22 cellular contexts compared by ENCODE assay signal in the genomic region with DNA sequence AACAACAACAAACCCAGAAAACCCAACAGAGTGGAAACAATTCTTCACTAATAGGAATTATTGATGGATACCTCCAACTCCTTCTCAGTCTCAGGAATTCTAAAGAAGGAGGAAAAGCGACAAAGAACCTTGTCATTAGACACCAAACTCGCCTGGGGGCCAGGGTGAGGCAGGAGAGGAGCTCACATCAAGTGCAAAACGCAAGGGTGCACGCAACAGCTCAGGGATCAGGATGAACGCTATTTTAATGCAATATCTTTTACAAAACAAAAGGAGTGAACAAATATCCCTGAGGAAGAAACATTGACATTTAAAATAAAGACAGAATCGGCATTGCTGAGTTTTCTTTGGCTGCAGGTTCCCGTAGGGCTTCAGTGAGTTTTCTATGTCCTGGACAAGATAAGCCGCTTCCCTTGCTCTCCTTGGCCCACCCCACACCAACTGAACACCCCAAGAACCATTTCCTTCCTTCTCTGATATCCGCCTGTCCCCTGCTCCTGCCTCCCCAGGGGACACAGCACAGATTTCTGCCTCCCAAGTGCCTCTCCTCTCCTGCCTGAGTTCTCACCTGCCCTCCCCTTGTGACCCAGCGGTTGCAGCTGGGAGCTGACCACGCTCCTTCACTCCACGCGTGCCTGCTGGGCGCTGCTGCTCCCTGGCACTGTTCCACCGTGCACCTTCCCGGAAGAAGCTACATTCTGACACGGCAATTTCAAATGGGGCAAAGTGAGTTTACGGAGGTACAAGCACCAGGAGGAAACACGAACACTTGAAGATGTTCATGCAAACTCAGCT.
DNase-seq lines count a peak whose midpoint lies in the region; ATAC-seq, FAIRE-seq and TF ChIP-seq lines count a peak whose summit lies in the region.
"Had no signal": no experiment of that assay in that cellular context is flagged by ENCODE, and none has a peak within 500 bp of the region (broad histone marks: within the 10 kb centered on the region; RNA-seq: fewer than 3 reads in every experiment).

No MANE protein-coding gene starts in this region.

- FAIRE-seq in H1 (lab: Jason Lieb, UNC), result no peak
- FAIRE-seq: RCC 7860 had no signal

- H3K27ac ChIP-seq in H1 (ENCODE audit: low read depth, low read length), result no peak overlapping the region
- H3K27ac ChIP-seq: KMS-11, transverse colon, WERI-Rb-1 had no signal

- H3K4me2 ChIP-seq in H1 (ENCODE audit: insufficient read depth in 1 of 2, low read depth in 2 of 2, low read length in 2 of 2), result no peak overlapping the region
- H3K4me2 ChIP-seq: KMS-11 had no signal

- H3K4ac ChIP-seq in H1 (replicated peaks; ENCODE audit: insufficient read length, low read depth, low read length), result no peak overlapping the region

- TF ChIP-seq EP300 in H1 (IDR thresholded peaks at IDR 0.05; ENCODE audit: borderline replicate concordance in 1 of 2, low read depth in 2 of 2, low read length in 2 of 2), result no peak

- H3K4me3 ChIP-seq in HAP-1, result no peak overlapping the region
- no peak overlapping the region for H3K4me3 ChIP-seq in H1 (ENCODE audit: extremely low read depth in 1 of 4, insufficient read depth in 2 of 4, low read depth in 3 of 4, low read length in 4 of 4)
- H3K4me3 ChIP-seq: mucosa of descending colon, skin epidermis, transverse colon had no signal

- H2AFZ ChIP-seq in H1 (ENCODE audit: low read length), result no peak overlapping the region

- H4K91ac ChIP-seq in H1 (replicated peaks; ENCODE audit: insufficient read length, low read length), result peak overlapping the region; percentile 56

- TF ChIP-seq RAD21 in H1 (IDR thresholded peaks at IDR 0.05 in 1 of 2, conservative IDR thresholded peaks at IDR 0.05 in 1 of 2; ENCODE audit: low read depth in 2 of 2, low read length in 2 of 2), result no peak

- TF ChIP-seq CTCF in H1 (IDR thresholded peaks at IDR 0.05; ENCODE audit: control extremely low read depth in 1 of 3, insufficient read depth in 1 of 3, low read depth in 1 of 3, low read length in 3 of 3), result no peak
- no peak for TF ChIP-seq CTCF in osteocyte (IDR thresholded peaks at IDR 0.05)

- H3K4me1 ChIP-seq in HAP-1 (peaks cover 17% of the 10 kb centered on the region), H1 (replicated peaks in 1 of 4; ENCODE audit: control insufficient read depth in 3 of 4, insufficient read depth in 4 of 4, low read length in 3 of 4) (peaks cover 0 to 6% (median 3%) of the 10 kb centered on the region in 4 experiments; a peak in 4 of 7 replicates)

- no peaks in the 10 kb centered on the region for H3K27me3 Mint-ChIP-seq in activated CD4-positive, alpha-beta T cell treated with anti-CD3 and anti-CD28 coated beads, Interleukin-2, amount 10 ng/mL, durations not matched to agents 24 days and 14 days
- no peaks in the 10 kb centered on the region for H3K27me3 Mint-ChIP-seq in osteocyte (ENCODE audit: unreplicated experiment)
- H3K27me3 Mint-ChIP-seq in activated T-helper 2 cell treated with anti-CD3 and anti-CD28 coated beads, Interferon-gamma antibody, Interleukin-2, Interleukin-4, amounts not matched to agents 10 μg/mL and 5 μg/mL and 100 μg/mL, durations not matched to agents 14 hours and 24 hours and 36 hours (ENCODE audit: low read depth), result no peaks in the 10 kb centered on the region
- H3K27me3 Mint-ChIP-seq: activated CD8-positive, alpha-beta memory T cell treated with anti-CD3 and anti-CD28 coated beads, Interleukin-2, amount 10 ng/mL, durations not matched to agents 7 days and 5 days had no signal

- H4K8ac ChIP-seq in H1 (ENCODE audit: extremely low read depth, insufficient read depth, low read length), result no peak overlapping the region

- in situ Hi-C loops in HAP-1 (cut with MboI; ENCODE audit: low sequenced_read_pairs), result no loop called here

- H2BK5ac ChIP-seq in H1 (ENCODE audit: low read depth, low read length), result no peak overlapping the region

- no peak for TF ChIP-seq POLR2A in H1 (IDR thresholded peaks at IDR 0.05; ENCODE audit: control extremely low read depth in 1 of 2, low read depth in 2 of 2, low read length in 2 of 2)

- POLR2A ChIA-PET in H1 (lab: Charles Lee; ENCODE audit: partially characterized antibody), result no interaction called here

- CTCF ChIA-PET in H1 (lab: Charles Lee; ENCODE audit: partially characterized antibody), result interaction anchor here (1.3 to 2.6 kb wide), 2 partner anchors 13 to 16 kb away, joined by 4 to 16 read pairs; no protein-coding TSS in a partner anchor

- H3K56ac ChIP-seq in H1 (replicated peaks; ENCODE audit: insufficient read length, low read depth, low read length), result no peak overlapping the region

- peaks cover 35% of the 10 kb centered on the region for H3K4me1 Mint-ChIP-seq in activated CD4-positive, alpha-beta T cell treated with anti-CD3 and anti-CD28 coated beads, Interleukin-2, amount 10 ng/mL, durations not matched to agents 24 days and 14 days
- H3K4me1 Mint-ChIP-seq in osteocyte (ENCODE audit: unreplicated experiment), result peaks cover 54% of the 10 kb centered on the region
- peaks cover 20% of the 10 kb centered on the region for H3K4me1 Mint-ChIP-seq in activated T-helper 2 cell treated with anti-CD3 and anti-CD28 coated beads, Interferon-gamma antibody, Interleukin-2, Interleukin-4, amounts not matched to agents 10 μg/mL and 5 μg/mL and 100 μg/mL, durations not matched to agents 14 hours and 24 hours and 36 hours (ENCODE audit: low read depth)

- WGBS in H1 (ENCODE audit: extremely low coverage in 1 of 2, insufficient coverage in 1 of 2, insufficient read length in 1 of 2, insufficient replicate concordance in 2 of 2, low coverage in 1 of 2, low lambda C conversion rate in 2 of 2, missing lambda C conversion rate in 1 of 2), 2 experiments, result 76% methylated on average over 15 of the region's 19 CpGs; no CpG with 5 or more reads in 1 of the 2 experiments

- H3K79me1 ChIP-seq in H1 (ENCODE audit: low read depth, low read length), result no peaks in the 10 kb centered on the region; the same call in 1 of the 2 replicates

- no peak overlapping the region for H4K5ac ChIP-seq in H1 (ENCODE audit: insufficient read length, low read depth, low read length)

- H3K9ac ChIP-seq in H1 (replicated peaks in 1 of 4; ENCODE audit: extremely low read depth in 1 of 4, low read depth in 3 of 4, low read length in 3 of 4), result no peak overlapping the region
- H3K9ac ChIP-seq: KMS-11 had no signal

- peaks cover 17% of the 10 kb centered on the region for H3K36me3 Mint-ChIP-seq in activated CD4-positive, alpha-beta T cell treated with anti-CD3 and anti-CD28 coated beads, Interleukin-2, amount 10 ng/mL, durations not matched to agents 24 days and 14 days (ENCODE audit: low read depth)
- H3K36me3 Mint-ChIP-seq in osteocyte (ENCODE audit: unreplicated experiment), result peaks cover 5% of the 10 kb centered on the region
- H3K36me3 Mint-ChIP-seq in activated T-helper 2 cell treated with anti-CD3 and anti-CD28 coated beads, Interferon-gamma antibody, Interleukin-2, Interleukin-4, amounts not matched to agents 10 μg/mL and 5 μg/mL and 100 μg/mL, durations not matched to agents 14 hours and 24 hours and 36 hours (ENCODE audit: low read depth), result peaks cover 7% of the 10 kb centered on the region

- H2AK5ac ChIP-seq in H1 (ENCODE audit: low read depth, low read length), result no peak overlapping the region

- no peak for ATAC-seq in GM18868 (IDR thresholded peaks at IDR 0.05; ENCODE audit: unreplicated experiment)
- ATAC-seq: activated CD8-positive, alpha-beta memory T cell treated with anti-CD3 and anti-CD28 coated beads, Interleukin-2, amount 10 ng/mL, durations not matched to agents 7 days and 5 days; left cardiac atrium; mucosa of descending colon had no signal

- peak overlapping the region; percentile 29 for H3K27ac Mint-ChIP-seq in activated CD4-positive, alpha-beta T cell treated with anti-CD3 and anti-CD28 coated beads, Interleukin-2, amount 10 ng/mL, durations not matched to agents 24 days and 14 days
- H3K27ac Mint-ChIP-seq in osteocyte (ENCODE audit: unreplicated experiment), result peak overlapping the region; percentile 81
- no peak overlapping the region for H3K27ac Mint-ChIP-seq in activated T-helper 2 cell treated with anti-CD3 and anti-CD28 coated beads, Interferon-gamma antibody, Interleukin-2, Interleukin-4, amounts not matched to agents 10 μg/mL and 5 μg/mL and 100 μg/mL, durations not matched to agents 14 hours and 24 hours and 36 hours
- H3K27ac Mint-ChIP-seq: activated CD8-positive, alpha-beta memory T cell treated with anti-CD3 and anti-CD28 coated beads, Interleukin-2, amount 10 ng/mL, durations not matched to agents 7 days and 5 days had no signal

- H2BK15ac ChIP-seq in H1 (ENCODE audit: low read length), result no peak overlapping the region

- no peaks in the 10 kb centered on the region for H3K79me2 ChIP-seq in H1 (ENCODE audit: control insufficient read depth in 1 of 2, insufficient read depth in 2 of 2, low read length in 2 of 2)

- no peak overlapping the region for H3K14ac ChIP-seq in H1 (ENCODE audit: insufficient read length)

- no peak overlapping the region for H3K23ac ChIP-seq in H1 (ENCODE audit: insufficient read length)

- H3K18ac ChIP-seq in H1 (ENCODE audit: extremely low read depth, low read length), result peak overlapping the region; percentile 24; the same call in 1 of the 2 replicates

- H3K4me3 Mint-ChIP-seq in activated CD4-positive, alpha-beta T cell treated with anti-CD3 and anti-CD28 coated beads, Interleukin-2, amount 10 ng/mL, durations not matched to agents 24 days and 14 days, result no peak overlapping the region
- H3K4me3 Mint-ChIP-seq in osteocyte (ENCODE audit: unreplicated experiment), result no peak overlapping the region
- no peak overlapping the region for H3K4me3 Mint-ChIP-seq in activated T-helper 2 cell treated with anti-CD3 and anti-CD28 coated beads, Interferon-gamma antibody, Interleukin-2, Interleukin-4, amounts not matched to agents 10 μg/mL and 5 μg/mL and 100 μg/mL, durations not matched to agents 14 hours and 24 hours and 36 hours (ENCODE audit: low read depth)
- H3K4me3 Mint-ChIP-seq: activated CD8-positive, alpha-beta memory T cell treated with anti-CD3 and anti-CD28 coated beads, Interleukin-2, amount 10 ng/mL, durations not matched to agents 7 days and 5 days; CD8-positive, alpha-beta memory T cell had no signal

- peaks cover 6% of the 10 kb centered on the region; the same call in 1 of the 2 replicates for H3K23me2 ChIP-seq in H1 (ENCODE audit: low read depth, low read length)

- DNase-seq in activated CD4-positive, alpha-beta T cell treated with anti-CD3 and anti-CD28 coated beads, Interleukin-2, amount 10 ng/mL, durations not matched to agents 24 days and 14 days, result no peak
- no peak for DNase-seq in activated CD4-positive, alpha-beta T cell treated with anti-CD3 and anti-CD28 coated beads, Interleukin-2, amount 50 U/mL, for 1 hour
- DNase-seq in HAP-1 (ENCODE audit: low spot score in 2 of 2), result peak; percentile 86 to 90
- DNase-seq in H1 (ENCODE audit: low read depth in 1 of 2, low spot score in 2 of 2), result peak in 1 of 2 experiments; percentile 44
- peak; percentile 72 for DNase-seq in osteocyte (ENCODE audit: extremely low spot score, unreplicated experiment)
- no peak for DNase-seq in RKO (ENCODE audit: low spot score)
- no peak for DNase-seq in activated T-helper 2 cell treated with anti-CD3 and anti-CD28 coated beads, Interferon-gamma antibody, Interleukin-2, Interleukin-4, amounts not matched to agents 10 μg/mL and 5 μg/mL and 100 μg/mL, durations not matched to agents 14 hours and 24 hours and 36 hours (ENCODE audit: low spot score)
- DNase-seq: activated CD8-positive, alpha-beta memory T cell treated with anti-CD3 and anti-CD28 coated beads, Interleukin-2, amount 10 ng/mL, durations not matched to agents 7 days and 5 days; amniotic stem cell; DND-41; foreskin fibroblast; left cardiac atrium; mucosa of descending colon; NCI-H1105; NCI-H82; transverse colon; WERI-Rb-1 had no signal

- no peaks in the 10 kb centered on the region for H3K9me3 Mint-ChIP-seq in activated CD4-positive, alpha-beta T cell treated with anti-CD3 and anti-CD28 coated beads, Interleukin-2, amount 10 ng/mL, durations not matched to agents 24 days and 14 days
- H3K9me3 Mint-ChIP-seq in osteocyte (ENCODE audit: unreplicated experiment), result no peaks in the 10 kb centered on the region
- no peaks in the 10 kb centered on the region for H3K9me3 Mint-ChIP-seq in activated T-helper 2 cell treated with anti-CD3 and anti-CD28 coated beads, Interferon-gamma antibody, Interleukin-2, Interleukin-4, amounts not matched to agents 10 μg/mL and 5 μg/mL and 100 μg/mL, durations not matched to agents 14 hours and 24 hours and 36 hours

- H2BK12ac ChIP-seq in H1 (ENCODE audit: low read depth, low read length), result no peak overlapping the region

- H3K9me3 ChIP-seq in HAP-1 (no peaks in the 10 kb centered on the region), H1 (ENCODE audit: insufficient read depth in 2 of 2, low read depth in 1 of 2, low read length in 1 of 2) (no peaks in the 10 kb centered on the region)
- H3K9me3 ChIP-seq: transverse colon had no signal

- intact Hi-C loops in activated CD4-positive, alpha-beta T cell treated with anti-CD3 and anti-CD28 coated beads, Interleukin-2, amount 10 ng/mL, durations not matched to agents 24 days and 14 days (cut with micrococcal nuclease), result no loop called here
- intact Hi-C loops in activated T-helper 2 cell treated with anti-CD3 and anti-CD28 coated beads, Interferon-gamma antibody, Interleukin-2, Interleukin-4, amounts not matched to agents 10 μg/mL and 5 μg/mL and 100 μg/mL, durations not matched to agents 14 hours and 24 hours and 36 hours (cut with micrococcal nuclease), result no loop called here

- H2BK20ac ChIP-seq in H1 (ENCODE audit: low read length), result no peak overlapping the region

- H2BK120ac ChIP-seq in H1 (replicated peaks; ENCODE audit: low read depth, low read length), result no peak overlapping the region

- H4K20me1 ChIP-seq in H1 (replicated peaks in 1 of 2; ENCODE audit: control insufficient read depth in 1 of 2, insufficient read depth in 2 of 2, low read length in 2 of 2), result peaks cover 0 to 5% of the 10 kb centered on the region in 2 experiments

- H3K27me3 ChIP-seq in HAP-1 (ENCODE audit: low read depth), result no peaks in the 10 kb centered on the region
- H3K27me3 ChIP-seq in H1 (replicated peaks in 1 of 4; ENCODE audit: control insufficient read depth in 3 of 4, extremely low read depth in 1 of 4, insufficient read depth in 3 of 4, low read length in 3 of 4), result no peaks in the 10 kb centered on the region
- H3K27me3 ChIP-seq: transverse colon had no signal

- no peaks in the 10 kb centered on the region for H3K36me3 ChIP-seq in HAP-1 (replicated peaks)
- H3K36me3 ChIP-seq in H1 (ENCODE audit: control insufficient read depth in 2 of 4, insufficient read depth in 4 of 4, low read length in 3 of 4), result no peaks in the 10 kb centered on the region; a peak in 1 of 8 replicates
- H3K36me3 ChIP-seq: transverse colon, WERI-Rb-1 had no signal

Comparison
In these comparisons a context has a peak if more than half of its experiments do, and no peak if none do; other contexts are left out.
1. DNase-seq: peak in HAP-1 (2 of 2) and osteocyte (single experiment); none in activated CD4-positive, alpha-beta T cell treated with anti-CD3 and anti-CD28 coated beads, Interleukin-2, amount 10 ng/mL, durations not matched to agents 24 days and 14 days (single experiment), activated CD4-positive, alpha-beta T cell treated with anti-CD3 and anti-CD28 coated beads, Interleukin-2, amount 50 U/mL, for 1 hour (single experiment), RKO (single experiment) and activated T-helper 2 cell treated with anti-CD3 and anti-CD28 coated beads, Interferon-gamma antibody, Interleukin-2, Interleukin-4, amounts not matched to agents 10 μg/mL and 5 μg/mL and 100 μg/mL, durations not matched to agents 14 hours and 24 hours and 36 hours (single experiment).